8 cellular contexts compared by ENCODE assay signal in genomic region chr3:126982125-126982521, GRCh38.
DNase-seq lines count a peak whose midpoint lies in the region; TF ChIP-seq lines count a peak whose summit lies in the region.

No MANE protein-coding gene starts in this region.

- H3K4me3 ChIP-seq in HAP-1 (peak overlapping the region; percentile 33), NB4 (ENCODE audit: low read depth, low read length) (peak overlapping the region; percentile 25), iPS-20b (ENCODE audit: low read length) (peak overlapping the region; percentile 62; the same call in 1 of the 2 replicates)

- peak; percentile 83 for DNase-seq in GM13976 (ENCODE audit: low spot score)
- DNase-seq in HAP-1 (ENCODE audit: low spot score in 2 of 2) = no peak
- DNase-seq in NB4 (ENCODE audit: low read depth) = peak; percentile 73
- DNase-seq in activated naive CD4-positive, alpha-beta T cell treated with anti-CD3 and anti-CD28 coated beads, Interleukin-2, amount 50 U/mL, for 16 hours = peak; percentile 69
- peak; percentile 57 to 77 for DNase-seq in stimulated activated CD4-positive, alpha-beta T cell treated with anti-CD3 and anti-CD28 coated beads, Interleukin-4, amount 100 ng/mL, for 4 hours
- DNase-seq in inferior parietal cortex (ENCODE audit: extremely low spot score) = no peak
- DNase-seq in NCI-H2227 treated with DMSO at 0.1 percent for 48 hours (lab: John Stamatoyannopoulos, UW) = no peak

- peak overlapping the region; percentile 39; the same call in 1 of the 2 replicates for H3K9ac ChIP-seq in iPS-20b (ENCODE audit: low read depth, low read length)

- H3K36me3 ChIP-seq in HAP-1 (replicated peaks) = no peaks in the 10 kb centered on the region
- no peaks in the 10 kb centered on the region for H3K36me3 ChIP-seq in iPS-20b (ENCODE audit: insufficient read depth, low read depth, low read length)

- H3K27me3 ChIP-seq in HAP-1 (ENCODE audit: low read depth) (peaks cover 7% of the 10 kb centered on the region; the same call in 1 of the 2 replicates), iPS-20b (ENCODE audit: insufficient read depth, low read length) (peaks cover 25% of the 10 kb centered on the region)

- H3K9me3 ChIP-seq in HAP-1 (no peaks in the 10 kb centered on the region), iPS-20b (ENCODE audit: insufficient read depth, low read depth, low read length) (no peaks in the 10 kb centered on the region)

- TF ChIP-seq POLR2A in NB4 (IDR thresholded peaks at IDR 0.05; ENCODE audit: extremely low read depth, insufficient read length) = no peak

- in situ Hi-C loops in GM13976 (cut with MboI; ENCODE audit: low sequenced_read_pairs, unreplicated experiment) (no loop called here), HAP-1 (cut with MboI; ENCODE audit: low sequenced_read_pairs) (loop anchor here (10.0 kb wide), 2 partner anchors 227 to 473 kb away; no protein-coding TSS in a partner anchor)

- H3K4me1 ChIP-seq in HAP-1 (peaks cover 5% of the 10 kb centered on the region; the same call in 1 of the 2 replicates), iPS-20b (ENCODE audit: insufficient read depth, low read length) (peaks cover 3% of the 10 kb centered on the region; the same call in 1 of the 2 replicates)

- no peak overlapping the region for H3K27ac ChIP-seq in iPS-20b (ENCODE audit: low read length)

- TF ChIP-seq CTCF in GM13976 (IDR thresholded peaks at IDR 0.05; ENCODE audit: borderline replicate concordance, control extremely low read depth, extremely low read depth, insufficient read depth, missing control alignments) (no peak), NB4 (IDR thresholded peaks at IDR 0.05; ENCODE audit: low read depth, low read length) (no peak)

Comparison
In these comparisons a context has a peak if more than half of its experiments do, and no peak if none do; other contexts are left out.
1. DNase-seq: peak in GM13976 (single experiment), NB4 (single experiment), activated naive CD4-positive, alpha-beta T cell treated with anti-CD3 and anti-CD28 coated beads, Interleukin-2, amount 50 U/mL, for 16 hours (single experiment) and stimulated activated CD4-positive, alpha-beta T cell treated with anti-CD3 and anti-CD28 coated beads, Interleukin-4, amount 100 ng/mL, for 4 hours (2 of 2); none in HAP-1 (0 of 2), inferior parietal cortex (single experiment) and NCI-H2227 treated with DMSO at 0.1 percent for 48 hours (single experiment).
2. Peak in every context shown above with its lines, with median percentiles within 50 percentile points of each other: H3K4me3 ChIP-seq.